27 cellular contexts compared by ENCODE assay signal in genomic region chr2:188833799-188834198, GRCh38.
A peak's percentile ranks its signal among the peaks of the same experiment; 100 is the strongest.
DNase-seq lines count a peak whose midpoint lies in the region; ATAC-seq, FAIRE-seq and TF ChIP-seq lines count a peak whose summit lies in the region.
"Had no signal": no experiment of that assay in that cellular context is flagged by ENCODE, and none has a peak within 500 bp of the region (broad histone marks: within the 10 kb centered on the region; RNA-seq: fewer than 3 reads in every experiment).

No MANE protein-coding gene starts in this region.

- intact Hi-C loops in Caco-2 (cut with micrococcal nuclease; ENCODE audit: unreplicated experiment), result no loop called here
- intact Hi-C loops in IMR-90 (cut with micrococcal nuclease), result no loop called here

- no peaks in the 10 kb centered on the region for H3K36me3 Mint-ChIP-seq in Caco-2 (ENCODE audit: insufficient read depth, unreplicated experiment)
- H3K36me3 Mint-ChIP-seq in chondrocyte (ENCODE audit: low read depth), result peaks cover 9% of the 10 kb centered on the region
- H3K36me3 Mint-ChIP-seq: CD8-positive, alpha-beta T cell had no signal

- no peak overlapping the region for H4K91ac ChIP-seq in IMR-90 (ENCODE audit: insufficient read depth, low read depth, low read length)
- H4K91ac ChIP-seq in H1 (replicated peaks; ENCODE audit: insufficient read length, low read length), result no peak overlapping the region

- H3K9me1 ChIP-seq in IMR-90 (ENCODE audit: insufficient read depth, low read length), result peaks cover 3% of the 10 kb centered on the region; the same call in 1 of the 2 replicates

- FAIRE-seq in A549 (lab: Jason Lieb, UNC), result no peak
- FAIRE-seq in H1 (lab: Jason Lieb, UNC), result no peak
- FAIRE-seq: A204.1, GM12878, GM12892, GM18507, GM19239 had no signal

- no peaks in the 10 kb centered on the region for H3K79me1 ChIP-seq in IMR-90 (ENCODE audit: low read depth in 1 of 2, low read length in 2 of 2)
- H3K79me1 ChIP-seq in H1 (ENCODE audit: low read depth, low read length), result no peaks in the 10 kb centered on the region

- TF ChIP-seq EP300 in A549 (IDR thresholded peaks at IDR 0.05) (no peak), H1 (IDR thresholded peaks at IDR 0.05; ENCODE audit: borderline replicate concordance in 1 of 2, low read depth in 2 of 2, low read length in 2 of 2) (no peak)

- ATAC-seq in A549 (no peak), IMR-90 (ENCODE audit: low read depth) (no peak)
- ATAC-seq: CD8-positive, alpha-beta T cell; GM12878 had no signal

- H2BK12ac ChIP-seq in H1 (ENCODE audit: low read depth, low read length), result no peak overlapping the region

- H3K27me3 Mint-ChIP-seq in Caco-2 (ENCODE audit: insufficient read depth, unreplicated experiment) (no peaks in the 10 kb centered on the region), chondrocyte (ENCODE audit: low read depth) (no peaks in the 10 kb centered on the region)
- H3K27me3 Mint-ChIP-seq: B cell; CD4-positive, alpha-beta T cell had no signal

- TF ChIP-seq POLR2A in A549 (IDR thresholded peaks at IDR 0.05; ENCODE audit: low read length) (no peak), IMR-90 (IDR thresholded peaks at IDR 0.05; ENCODE audit: low read depth, low read length) (no peak), H1 (IDR thresholded peaks at IDR 0.05; ENCODE audit: control extremely low read depth in 1 of 2, low read depth in 2 of 2, low read length in 2 of 2) (no peak)

- H3K4ac ChIP-seq in IMR-90 (ENCODE audit: low read depth, low read length), result no peak overlapping the region
- H3K4ac ChIP-seq in H1 (replicated peaks; ENCODE audit: insufficient read length, low read depth, low read length), result no peak overlapping the region

- H3K9me3 ChIP-seq in A549 (peaks cover 9% of the 10 kb centered on the region), Caco-2 (peaks cover 17% of the 10 kb centered on the region), IMR-90 (ENCODE audit: control insufficient read depth, insufficient read depth, low read length) (peaks cover 6% of the 10 kb centered on the region; the same call in 1 of the 2 replicates), H1 (ENCODE audit: insufficient read depth in 2 of 2, low read depth in 1 of 2, low read length in 1 of 2) (peaks cover 4 to 10% of the 10 kb centered on the region in 2 experiments; a peak in 3 of 4 replicates)

- H3K36me3 ChIP-seq in Caco-2 (ENCODE audit: control insufficient read depth, insufficient read depth, low read length) (no peaks in the 10 kb centered on the region), IMR-90 (ENCODE audit: control insufficient read depth, insufficient read depth, low read length) (no peaks in the 10 kb centered on the region), H1 (ENCODE audit: control insufficient read depth in 2 of 4, insufficient read depth in 4 of 4, low read length in 3 of 4) (no peaks in the 10 kb centered on the region)
- H3K36me3 ChIP-seq: BLaER1 treated with 17β-estradiol and CSF1 and Interleukin-3, amounts not matched to agents 10 nM and 100 nM had no signal

- H2AK5ac ChIP-seq in IMR-90 (ENCODE audit: low read depth, low read length), result no peak overlapping the region
- H2AK5ac ChIP-seq in H1 (ENCODE audit: low read depth, low read length), result no peak overlapping the region

- H4K20me1 ChIP-seq in IMR-90 (ENCODE audit: insufficient read depth, low read length) (no peaks in the 10 kb centered on the region), H1 (replicated peaks in 1 of 2; ENCODE audit: control insufficient read depth in 1 of 2, insufficient read depth in 2 of 2, low read length in 2 of 2) (no peaks in the 10 kb centered on the region)
- H4K20me1 ChIP-seq: BLaER1 treated with 17β-estradiol and CSF1 and Interleukin-3, amounts not matched to agents 10 nM and 100 nM had no signal

- H3K4me2 ChIP-seq in A549, result no peak overlapping the region
- H3K4me2 ChIP-seq in IMR-90 (ENCODE audit: low read depth, low read length), result no peak overlapping the region
- no peak overlapping the region for H3K4me2 ChIP-seq in H1 (ENCODE audit: insufficient read depth in 1 of 2, low read depth in 2 of 2, low read length in 2 of 2)
- H3K4me2 ChIP-seq: BLaER1 treated with 17β-estradiol and CSF1 and Interleukin-3, amounts not matched to agents 10 nM and 100 nM had no signal

- no peak overlapping the region for H4K5ac ChIP-seq in IMR-90 (ENCODE audit: low read depth, low read length)
- H4K5ac ChIP-seq in H1 (ENCODE audit: insufficient read length, low read depth, low read length), result no peak overlapping the region

- H3K9ac ChIP-seq in IMR-90 (ENCODE audit: low read depth, low read length) (no peak overlapping the region), H1 (replicated peaks in 1 of 4; ENCODE audit: extremely low read depth in 1 of 4, low read depth in 3 of 4, low read length in 3 of 4) (no peak overlapping the region)
- H3K9ac ChIP-seq: BLaER1 treated with 17β-estradiol and CSF1 and Interleukin-3, amounts not matched to agents 10 nM and 100 nM had no signal

- H3K9me3 Mint-ChIP-seq in Caco-2 (ENCODE audit: unreplicated experiment) (peaks cover 30% of the 10 kb centered on the region), chondrocyte (ENCODE audit: low read depth) (peaks cover 21% of the 10 kb centered on the region)

- no peaks in the 10 kb centered on the region for H3K79me2 ChIP-seq in H1 (ENCODE audit: control insufficient read depth in 1 of 2, insufficient read depth in 2 of 2, low read length in 2 of 2)

- CTCF ChIA-PET in A549 (lab: Yijun Ruan, JAX) (no interaction called here), Caco-2 (lab: Charles Lee) (no interaction called here), IMR-90 (lab: Yijun Ruan, JAX) (no interaction called here), H1 (lab: Charles Lee; ENCODE audit: partially characterized antibody) (interaction anchor here (1.8 kb wide), 1 partner anchor 8 kb away, joined by 6 read pairs; no protein-coding TSS in a partner anchor)

- in situ Hi-C loops in IMR-90 (cut with MboI; ENCODE audit: low sequenced_read_pairs), result no loop called here

- H2BK120ac ChIP-seq in IMR-90 (ENCODE audit: low read depth, low read length) (no peak overlapping the region), H1 (replicated peaks; ENCODE audit: low read depth, low read length) (no peak overlapping the region)

- H3K14ac ChIP-seq in IMR-90 (replicated peaks; ENCODE audit: low read depth, low read length), result no peak overlapping the region
- H3K14ac ChIP-seq in H1 (ENCODE audit: insufficient read length), result no peak overlapping the region

- no peak for DNase-seq in A549 (ENCODE audit: low read depth in 1 of 2, low spot score in 1 of 2)
- no peak for DNase-seq in Caco-2
- no peak for DNase-seq in IMR-90
- no peak for DNase-seq in H1 (ENCODE audit: low read depth in 1 of 2, low spot score in 2 of 2)
- DNase-seq in chondrocyte (ENCODE audit: low spot score), result no peak
- no peak for DNase-seq in stimulated activated CD4-positive, alpha-beta T cell treated with anti-CD3 and anti-CD28 coated beads, Interleukin-12 subunit alpha, Interleukin-12 subunit beta, amount 100 ng/mL, for 4 hours
- no peak for DNase-seq in GM19238 (ENCODE audit: insufficient read length, low spot score)
- no peak for DNase-seq in SKM-1 (lab: John Stamatoyannopoulos, UW; ENCODE audit: unreplicated experiment)
- DNase-seq: 8988T; AML-193; CD4-positive, alpha-beta T cell; CD8-positive, alpha-beta T cell; DMS 273 treated with DMSO at 0.1 percent for 48 hours; DMS153; DMS53; DMS79; DND-41; EL; GDM1 had no signal

- no peak overlapping the region for H2BK15ac ChIP-seq in IMR-90 (ENCODE audit: low read depth, low read length)
- no peak overlapping the region for H2BK15ac ChIP-seq in H1 (ENCODE audit: low read length)

- no peak overlapping the region for H2AK9ac ChIP-seq in IMR-90 (replicated peaks; ENCODE audit: low read depth, low read length, poor library complexity)

- POLR2A ChIA-PET in A549 (lab: Yijun Ruan, JAX), result no interaction called here
- POLR2A ChIA-PET in Caco-2 (lab: Charles Lee), result no interaction called here
- POLR2A ChIA-PET in IMR-90 (lab: Charles Lee; ENCODE audit: unreplicated experiment), result no interaction called here
- POLR2A ChIA-PET in H1 (lab: Charles Lee; ENCODE audit: partially characterized antibody), result no interaction called here

- no peak overlapping the region for H4K8ac ChIP-seq in IMR-90 (ENCODE audit: low read depth in 2 of 2, low read length in 2 of 2)
- no peak overlapping the region for H4K8ac ChIP-seq in H1 (ENCODE audit: extremely low read depth, insufficient read depth, low read length)

- TF ChIP-seq CTCF in A549 (IDR thresholded peaks at IDR 0.05), result no peak
- no peak for TF ChIP-seq CTCF in Caco-2 (IDR thresholded peaks at IDR 0.05; ENCODE audit: insufficient read depth in 1 of 2, low read depth in 1 of 2, low read length in 1 of 2, severe bottlenecking in 1 of 2, unreplicated experiment in 1 of 2)
- no peak for TF ChIP-seq CTCF in IMR-90 (conservative IDR thresholded peaks at IDR 0.05; ENCODE audit: low read depth, low read length)
- TF ChIP-seq CTCF in H1 (IDR thresholded peaks at IDR 0.05; ENCODE audit: control extremely low read depth in 1 of 3, insufficient read depth in 1 of 3, low read depth in 1 of 3, low read length in 3 of 3), result no peak
- TF ChIP-seq CTCF in chondrocyte (IDR thresholded peaks at IDR 0.05), result no peak

- H3K4me1 ChIP-seq in A549 (no peaks in the 10 kb centered on the region), Caco-2 (no peaks in the 10 kb centered on the region), IMR-90 (ENCODE audit: control insufficient read depth, insufficient read depth, low read length) (peaks cover 2% of the 10 kb centered on the region), H1 (replicated peaks in 1 of 4; ENCODE audit: control insufficient read depth in 3 of 4, insufficient read depth in 4 of 4, low read length in 3 of 4) (no peaks in the 10 kb centered on the region)
- H3K4me1 ChIP-seq: BLaER1 treated with 17β-estradiol and CSF1 and Interleukin-3, amounts not matched to agents 10 nM and 100 nM had no signal

- H3K23me2 ChIP-seq in H1 (ENCODE audit: low read depth, low read length), result no peaks in the 10 kb centered on the region

- H3K18ac ChIP-seq in IMR-90 (ENCODE audit: low read depth, low read length) (peak overlapping the region; percentile 43; the same call in 1 of the 2 replicates), H1 (ENCODE audit: extremely low read depth, low read length) (no peak overlapping the region)

- dilution Hi-C loops in IMR-90 (cut with HindIII; ENCODE audit: low sequenced_read_pairs, unreplicated experiment), result no loop called here

- no peak for TF ChIP-seq RAD21 in A549 (conservative IDR thresholded peaks at IDR 0.05 in 1 of 2, IDR thresholded peaks at IDR 0.05 in 1 of 2)
- no peak for TF ChIP-seq RAD21 in IMR-90 (IDR thresholded peaks at IDR 0.05; ENCODE audit: low read length)
- TF ChIP-seq RAD21 in H1 (IDR thresholded peaks at IDR 0.05 in 1 of 2, conservative IDR thresholded peaks at IDR 0.05 in 1 of 2; ENCODE audit: low read depth in 2 of 2, low read length in 2 of 2), result no peak

- H3K27me3 ChIP-seq in Caco-2 (replicated peaks; ENCODE audit: control insufficient read depth, insufficient read depth, low read length) (no peaks in the 10 kb centered on the region), IMR-90 (ENCODE audit: control insufficient read depth, insufficient read depth, low read length) (no peaks in the 10 kb centered on the region), H1 (replicated peaks in 1 of 4; ENCODE audit: control insufficient read depth in 3 of 4, extremely low read depth in 1 of 4, insufficient read depth in 3 of 4, low read length in 3 of 4) (no peaks in the 10 kb centered on the region)
- H3K27me3 ChIP-seq: BLaER1 treated with 17β-estradiol and CSF1 and Interleukin-3, amounts not matched to agents 10 nM and 100 nM had no signal

- H3K56ac ChIP-seq in IMR-90 (ENCODE audit: extremely low read depth, insufficient read depth, low read length) (no peak overlapping the region), H1 (replicated peaks; ENCODE audit: insufficient read length, low read depth, low read length) (no peak overlapping the region)

- H3K27ac ChIP-seq in A549 (no peak overlapping the region), IMR-90 (ENCODE audit: insufficient read depth, low read length) (peak overlapping the region; percentile 79; the same call in 1 of the 2 replicates), H1 (ENCODE audit: low read depth, low read length) (no peak overlapping the region)
- H3K27ac ChIP-seq: BLaER1 treated with 17β-estradiol and CSF1 and Interleukin-3, amounts not matched to agents 10 nM and 100 nM; C4-2B had no signal

- H2AFZ ChIP-seq in IMR-90 (replicated peaks; ENCODE audit: low read length, poor library complexity), result no peak overlapping the region
- H2AFZ ChIP-seq in H1 (ENCODE audit: low read length), result 0 out of 2 replicates have a peak overlapping the region, but pooled peaks have one; percentile 3

- H3K4me1 Mint-ChIP-seq in Caco-2 (ENCODE audit: low read depth, unreplicated experiment) (no peaks in the 10 kb centered on the region), chondrocyte (ENCODE audit: low read depth) (no peaks in the 10 kb centered on the region)
- H3K4me1 Mint-ChIP-seq: B cell had no signal

- H3K4me3 ChIP-seq in A549 (no peak overlapping the region), Caco-2 (ENCODE audit: low read depth, low read length) (no peak overlapping the region), IMR-90 (ENCODE audit: insufficient read depth, low read depth, low read length) (no peak overlapping the region), H1 (ENCODE audit: extremely low read depth in 1 of 4, insufficient read depth in 2 of 4, low read depth in 3 of 4, low read length in 4 of 4) (no peak overlapping the region)
- H3K4me3 ChIP-seq: BLaER1 treated with 17β-estradiol and CSF1 and Interleukin-3, amounts not matched to agents 10 nM and 100 nM; GM12878 had no signal

- H3K23ac ChIP-seq in IMR-90 (ENCODE audit: low read depth, low read length) (no peak overlapping the region), H1 (ENCODE audit: insufficient read length) (no peak overlapping the region)

- H2BK5ac ChIP-seq in IMR-90 (ENCODE audit: low read depth, low read length, poor library complexity, severe bottlenecking), result peak overlapping the region; percentile 41
- H2BK5ac ChIP-seq in H1 (ENCODE audit: low read depth, low read length), result no peak overlapping the region

- H3K4me3 Mint-ChIP-seq in Caco-2 (ENCODE audit: unreplicated experiment) (no peak overlapping the region), chondrocyte (ENCODE audit: unreplicated experiment) (no peak overlapping the region)
- H3K4me3 Mint-ChIP-seq: B cell; CD4-positive, alpha-beta T cell; CD8-positive, alpha-beta T cell had no signal

- H2BK20ac ChIP-seq in IMR-90 (ENCODE audit: low read depth, low read length), result no peak overlapping the region
- no peak overlapping the region for H2BK20ac ChIP-seq in H1 (ENCODE audit: low read length)

- H3K27ac Mint-ChIP-seq in Caco-2 (ENCODE audit: unreplicated experiment), result peak overlapping the region; percentile 33
- H3K27ac Mint-ChIP-seq in chondrocyte (ENCODE audit: unreplicated experiment), result no peak overlapping the region
- H3K27ac Mint-ChIP-seq: B cell; CD4-positive, alpha-beta T cell; CD8-positive, alpha-beta T cell had no signal

- BruUV-seq in Caco-2 (replicated peaks; lab: Mats Ljungman, UMichigan), result no TSS peak
- BruUV-seq in IMR-90 (replicated peaks; lab: Mats Ljungman, UMichigan), result no TSS peak

Comparison
In these comparisons a context has a peak if more than half of its experiments do, and no peak if none do; other contexts are left out.
1. Of the 18 proteins assayed by ChIP-seq in both H1 and A549: peak only in H1: none; only in A549: MAFK; in both: none; in neither: 17.